In the genomic region with DNA sequence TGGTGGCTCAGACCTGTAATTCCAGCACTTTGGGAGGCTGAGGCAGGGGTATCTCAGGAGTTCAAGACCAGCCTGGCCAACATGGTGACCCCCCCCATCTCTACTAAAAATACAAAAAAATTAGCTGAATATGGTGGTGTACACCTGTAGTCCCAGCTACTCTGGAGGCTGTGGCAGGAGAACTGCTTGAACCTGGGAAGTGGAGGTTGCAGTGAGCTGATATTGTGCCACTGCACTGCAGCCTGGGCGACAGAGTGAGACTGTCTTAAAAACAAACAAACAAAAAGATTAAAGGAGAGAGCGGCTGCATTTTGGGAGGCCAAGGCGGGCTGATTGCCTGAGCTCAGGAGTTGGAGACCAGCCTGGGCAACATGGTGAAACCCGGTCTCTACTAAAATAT, we compare ENCODE assay signal across 11 cellular contexts. TPM values are rescaled to one million over a fixed set of nuclear protein-coding genes. Genes with fewer than 3 reads are reported as not detected.
DNase-seq lines count a peak whose midpoint lies in the region; ATAC-seq, FAIRE-seq and TF ChIP-seq lines count a peak whose summit lies in the region.
"Not testable (repeated sequence)": the region's sequence is repeated elsewhere in the genome, so short reads cannot be mapped to it uniquely, and the experiment has no call there.
"Had no signal": no experiment of that assay in that cellular context is flagged by ENCODE, and none has a peak within 500 bp of the region (broad histone marks: within the 10 kb centered on the region; RNA-seq: fewer than 3 reads in every experiment).

No MANE protein-coding gene starts in this region.

- peak overlapping the region; percentile 96 for H3K27ac Mint-ChIP-seq in CD4-positive, alpha-beta T cell
- H3K27ac Mint-ChIP-seq in activated CD4-positive, alpha-beta memory T cell treated with anti-CD3 and anti-CD28 coated beads, Interleukin-2, amount 10 ng/mL, durations not matched to agents 7 days and 5 days: peak overlapping the region; percentile 100
- not testable (repeated sequence) for H3K27ac Mint-ChIP-seq in mesothelial cell of epicardium

- H3K4me3 ChIP-seq in GM12878 (peak overlapping the region; percentile 79; the same call in 1 of the 2 replicates), spleen (peak overlapping the region in 1 of 8 donors; percentile 90)
- H3K4me3 ChIP-seq in aorta (ENCODE audit: low read length in 2 of 2): not testable (repeated sequence)

- RAD21 ChIA-PET in GM12878 (lab: Charles Lee; ENCODE audit: unreplicated experiment): interaction anchor here (5.0 to 22.4 kb wide), 4 partner anchors 15 to 59 kb away, joined by 35 to 473 read pairs (median 213); a partner anchor contains a TSS

- ATAC-seq in CD4-positive, alpha-beta T cell (ENCODE audit: poor library complexity); GM12878; aorta (ENCODE audit: low FRiP score): not testable (repeated sequence)

- CTCF ChIA-PET in CD4-positive, alpha-beta T cell (lab: Charles Lee): interaction anchor here (0.9 to 1.7 kb wide), 2 partner anchors 19 to 23 kb away, joined by 4 to 6 read pairs; no protein-coding TSS in a partner anchor
- CTCF ChIA-PET in RWPE1 (lab: Yijun Ruan, JAX) (interaction anchor here (0.7 kb wide), 1 partner anchor 141 kb away, joined by 4 read pairs; no protein-coding TSS in a partner anchor), GM12878 (lab: Yijun Ruan, JAX) (interaction anchor here (1.1 to 19.4 kb wide), 9 partner anchors 9 to 124 kb away, joined by 3 to 420 read pairs (median 8); a partner anchor contains a TSS)
- CTCF ChIA-PET in activated CD4-positive, alpha-beta memory T cell treated with anti-CD3 and anti-CD28 coated beads, Interleukin-2, amount 10 ng/mL, durations not matched to agents 7 days and 5 days (lab: Charles Lee): interaction anchor here (1.4 to 1.7 kb wide), 3 partner anchors 11 to 23 kb away, joined by 4 to 7 read pairs (median 5); no protein-coding TSS in a partner anchor

- not testable (repeated sequence) for H2AFZ ChIP-seq in GM12878 (ENCODE audit: control insufficient read depth, low read depth, low read length)

- peak overlapping the region; percentile 99 for H3K4me3 Mint-ChIP-seq in CD4-positive, alpha-beta T cell
- H3K4me3 Mint-ChIP-seq in activated CD4-positive, alpha-beta memory T cell treated with anti-CD3 and anti-CD28 coated beads, Interleukin-2, amount 10 ng/mL, durations not matched to agents 7 days and 5 days: peak overlapping the region; percentile 99
- H3K4me3 Mint-ChIP-seq in mesothelial cell of epicardium: peak overlapping the region; percentile 26

- not testable (repeated sequence) for TF ChIP-seq POLR2A in GM12878 (IDR thresholded peaks at IDR 0.05; ENCODE audit: low read depth, low read length); spleen (IDR thresholded peaks at IDR 0.05)

- peaks cover 50% of the 10 kb centered on the region for H3K79me2 ChIP-seq in GM12878 (ENCODE audit: control insufficient read depth, insufficient read depth, low read length)

- H3K4me1 Mint-ChIP-seq in CD4-positive, alpha-beta T cell (ENCODE audit: low read depth): peaks cover 82% of the 10 kb centered on the region
- peaks cover 67% of the 10 kb centered on the region for H3K4me1 Mint-ChIP-seq in activated CD4-positive, alpha-beta memory T cell treated with anti-CD3 and anti-CD28 coated beads, Interleukin-2, amount 10 ng/mL, durations not matched to agents 7 days and 5 days
- H3K4me1 Mint-ChIP-seq in mesothelial cell of epicardium: not testable (repeated sequence)

- FAIRE-seq in GM12878 (lab: Jason Lieb, UNC): peak; percentile 65

- H3K4me1 ChIP-seq in GM12878 (ENCODE audit: control insufficient read depth, insufficient read depth, low read length) (peaks cover 44% of the 10 kb centered on the region), spleen (peaks cover 50 to 97% (median 75%) of the 10 kb centered on the region in 6 donors)
- not testable (repeated sequence) for H3K4me1 ChIP-seq in aorta (ENCODE audit: control insufficient read depth in 1 of 2, insufficient read depth in 2 of 2, low read length in 2 of 2)

- in situ Hi-C loops in GM12878 (cut with MboI): not testable (repeated sequence)

- not testable (repeated sequence) for DNase-seq in CD4-positive, alpha-beta T cell; RWPE1 (ENCODE audit: low spot score); activated CD4-positive, alpha-beta memory T cell treated with anti-CD3 and anti-CD28 coated beads, Interleukin-2, amount 10 ng/mL, durations not matched to agents 7 days and 5 days; GM12878 (ENCODE audit: low read depth, low spot score); mesothelial cell of epicardium (ENCODE audit: low spot score in 2 of 2, unreplicated experiment in 2 of 2)
- peak; percentile 57 for DNase-seq in activated effector memory CD4-positive, alpha-beta T cell treated with anti-CD3 and anti-CD28 coated beads, Interleukin-2, amount 50 U/mL, for 16 hours
- DNase-seq in spleen (peak; percentile 15), aorta (peak; percentile 12 to 50)

- intact Hi-C loops in CD4-positive, alpha-beta T cell (cut with DNase I, micrococcal nuclease); GM12878 (cut with micrococcal nuclease; ENCODE audit: unreplicated experiment); spleen (cut with DNase I; ENCODE audit: low total_unique reads): not testable (repeated sequence)
- intact Hi-C loops in aorta (cut with DNase I): loop anchor here in 1 of 2 donors (5.0 kb wide), 1 partner anchor 55 kb away; a partner anchor contains a TSS

- H3K9me3 ChIP-seq in CD4-positive, alpha-beta T cell (ENCODE audit: control insufficient read depth, low read length); GM12878 (replicated peaks; ENCODE audit: control insufficient read depth, insufficient read depth, low read length); spleen; aorta (ENCODE audit: control insufficient read depth, low read length): not testable (repeated sequence)

- not testable (repeated sequence) for BruUV-seq in GM12878 (replicated peaks; lab: Mats Ljungman, UMichigan)

- TF ChIP-seq RAD21 in GM12878 (IDR thresholded peaks at IDR 0.05; ENCODE audit: insufficient read depth, low read depth, low read length): not testable (repeated sequence)

- H3K36me3 ChIP-seq in GM12878 (ENCODE audit: control insufficient read depth in 2 of 2, insufficient read depth in 2 of 2, low read length in 1 of 2); aorta (ENCODE audit: control insufficient read depth in 1 of 2, insufficient read depth in 2 of 2, low read length in 1 of 2): not testable (repeated sequence)
- H3K36me3 ChIP-seq in spleen: peaks cover 0 to 51% (median 2%) of the 10 kb centered on the region in 6 donors

- not testable (repeated sequence) for H3K27me3 Mint-ChIP-seq in CD4-positive, alpha-beta T cell; activated CD4-positive, alpha-beta memory T cell treated with anti-CD3 and anti-CD28 coated beads, Interleukin-2, amount 10 ng/mL, durations not matched to agents 7 days and 5 days
- peaks cover 62% of the 10 kb centered on the region for H3K27me3 Mint-ChIP-seq in mesothelial cell of epicardium (ENCODE audit: low read depth)

- H3K9me3 Mint-ChIP-seq in CD4-positive, alpha-beta T cell; activated CD4-positive, alpha-beta memory T cell treated with anti-CD3 and anti-CD28 coated beads, Interleukin-2, amount 10 ng/mL, durations not matched to agents 7 days and 5 days; mesothelial cell of epicardium: not testable (repeated sequence)

- TF ChIP-seq EP300 in GM12878 (IDR thresholded peaks at IDR 0.05; ENCODE audit: borderline replicate concordance in 1 of 2, control insufficient read depth in 1 of 2, low read depth in 2 of 2, low read length in 2 of 2): not testable (repeated sequence)

- H3K9ac ChIP-seq in GM12878 (ENCODE audit: control insufficient read depth, insufficient read depth, low read length): not testable (repeated sequence)

- not testable (repeated sequence) for TF ChIP-seq CTCF in CD4-positive, alpha-beta T cell (IDR thresholded peaks at IDR 0.05); RWPE1 (conservative IDR thresholded peaks at IDR 0.05; ENCODE audit: low read depth); GM12878 (IDR thresholded peaks at IDR 0.05 in 2 of 3, conservative IDR thresholded peaks at IDR 0.05 in 1 of 3; ENCODE audit: control insufficient read depth in 2 of 3, extremely low read depth in 1 of 3, insufficient read depth in 1 of 3, low read depth in 3 of 3, low read length in 3 of 3); mesothelial cell of epicardium (IDR thresholded peaks at IDR 0.05; ENCODE audit: unreplicated experiment); spleen (IDR thresholded peaks at IDR 0.05 in 8 of 11, conservative IDR thresholded peaks at IDR 0.05 in 3 of 11)

- 100% methylated on average over 4 of the region's 4 CpGs for WGBS in GM12878 (ENCODE audit: insufficient coverage, insufficient replicate concordance, low lambda C conversion rate, missing lambda C conversion rate)
- 84 to 93% (median 90%) methylated on average over 4 of the region's 4 CpGs for WGBS in spleen, 5 donors
- 93 to 95% methylated on average over 4 of the region's 4 CpGs for WGBS in aorta, 2 donors

- POLR2A ChIA-PET in CD4-positive, alpha-beta T cell (lab: Charles Lee): interaction anchor here (3.3 kb wide), 1 partner anchor 54 kb away, joined by 31 read pairs; a partner anchor contains a TSS
- POLR2A ChIA-PET in RWPE1 (lab: Yijun Ruan, JAX; ENCODE audit: low non-redundant PET): not testable (repeated sequence)
- POLR2A ChIA-PET in activated CD4-positive, alpha-beta memory T cell treated with anti-CD3 and anti-CD28 coated beads, Interleukin-2, amount 10 ng/mL, durations not matched to agents 7 days and 5 days (lab: Charles Lee): interaction anchor here (0.9 to 22.6 kb wide), 6 partner anchors 10 to 199 kb away, joined by 3 to 373 read pairs (median 14); a partner anchor contains a TSS
- POLR2A ChIA-PET in GM12878 (lab: Charles Lee): interaction anchor here (1.1 to 15.9 kb wide), 6 partner anchors 9 to 59 kb away, joined by 7 to 343 read pairs (median 86); no protein-coding TSS in a partner anchor

- H3K36me3 Mint-ChIP-seq in CD4-positive, alpha-beta T cell (ENCODE audit: low read depth): peaks cover 50% of the 10 kb centered on the region
- peaks cover 84% of the 10 kb centered on the region for H3K36me3 Mint-ChIP-seq in activated CD4-positive, alpha-beta memory T cell treated with anti-CD3 and anti-CD28 coated beads, Interleukin-2, amount 10 ng/mL, durations not matched to agents 7 days and 5 days (ENCODE audit: low read depth)
- H3K36me3 Mint-ChIP-seq in mesothelial cell of epicardium: not testable (repeated sequence)

- H3K27me3 ChIP-seq in CD4-positive, alpha-beta T cell (ENCODE audit: control insufficient read depth, insufficient read depth, low read length); GM12878 (replicated peaks in 1 of 2; ENCODE audit: control insufficient read depth in 2 of 2, insufficient read depth in 2 of 2, low read length in 1 of 2); spleen (replicated peaks in 1 of 7); aorta (ENCODE audit: control insufficient read depth in 1 of 2, insufficient read depth in 2 of 2, low read length in 1 of 2): not testable (repeated sequence)

- SMC1A ChIA-PET in GM12878 (lab: Charles Lee; ENCODE audit: uncharacterized antibody, unreplicated experiment): interaction anchor here (0.8 to 31.6 kb wide), 7 partner anchors 8 to 62 kb away, joined by 3 to 604 read pairs (median 24); a partner anchor contains a TSS

- H4K20me1 ChIP-seq in GM12878 (ENCODE audit: control insufficient read depth, insufficient read depth): not testable (repeated sequence)

- H3K27ac ChIP-seq in CD4-positive, alpha-beta T cell (ENCODE audit: low read depth, low read length): peak overlapping the region; percentile 33
- peak overlapping the region; percentile 68 for H3K27ac ChIP-seq in RWPE1
- H3K27ac ChIP-seq in GM12878 (ENCODE audit: control insufficient read depth, insufficient read depth); aorta (ENCODE audit: low read depth in 1 of 2, low read length in 2 of 2): not testable (repeated sequence)
- H3K27ac ChIP-seq in spleen: peak overlapping the region; percentile 56 to 96 (median 82)

- peak overlapping the region; percentile 0; the same call in 1 of the 2 replicates for H3K4me2 ChIP-seq in GM12878 (ENCODE audit: control insufficient read depth, insufficient read depth)

RNA-seq across cellular contexts. Expression of a gene that starts 2.4 kb away (rescaled TPM):
- 100 to 1,000 TPM; 424 to 434 TPM for total RNA-seq in CD4-positive, alpha-beta T cell
- 100 to 1,000 TPM; 259 to 263 TPM for total RNA-seq in activated CD4-positive, alpha-beta memory T cell treated with anti-CD3 and anti-CD28 coated beads, Interleukin-2, amount 10 ng/mL, durations not matched to agents 7 days and 5 days
- total RNA-seq in GM12878 (2013; cell fraction: nucleolus; rRNA removed): 626 and 671 TPM in 2 replicates
- total RNA-seq in GM12878 (2014; rRNA removed) (60.3 and 65.3 TPM in 2 replicates), GM12878 (2014; rRNA removed; fragmentation: Illumina TruSeq; extraction: Trizol) (49.2 and 54.3 TPM in 2 replicates), GM12878 (2021) (86.2 and 105 TPM in 2 replicates), mesothelial cell of epicardium (1.7 to 3.7 TPM (median 1.8 TPM) in 3 replicates), spleen (100 to 1,000 TPM; 206 to 401 (median 237) TPM), aorta (10 to 100 TPM; 49.3 to 82.9 TPM)
- polyA plus RNA-seq in GM12878 (2011; ENCODE audit: low read depth): 26.2 TPM
- polyA plus RNA-seq in GM12878 (2011; rRNA removed) (62.1 and 88.8 TPM in 2 replicates), GM12878 (2014; fragmentation: Illumina TruSeq; extraction: Trizol) (51.5 and 73.0 TPM in 2 replicates), GM12878 (2014; fragmentation: Nextera tagmentation; extraction: Ambion mirVana) (10 to 100 TPM; 13.1 to 14.2 TPM), GM12878 (2014; rRNA removed) (83.8 and 84.2 TPM in 2 replicates), GM12878 (2016; fragmentation: Nextera tagmentation; extraction: Ambion mirVana) (10 to 100 TPM; 43.7 to 49.1 TPM), spleen (100 to 1,000 TPM in 2 of 3 donors, 10 to 100 TPM in 1; 52.0 to 175 (median 161) TPM), aorta (10 to 100 TPM in 1 of 2 donors, 1 to 10 TPM in 1; 4.9 to 22.6 TPM)
- 73.8 and 102 TPM in 2 replicates for polyA plus RNA-seq in GM12878 (2011; cell fraction: cytosol; rRNA removed)
- 528 TPM in 2 replicates for polyA plus RNA-seq in GM12878 (2011; cell fraction: nucleus; rRNA removed)
- 39.6 and 49.1 TPM in 2 replicates for polyA plus RNA-seq in GM12878 (2012)
- 197 and 272 TPM in 2 replicates for polyA minus RNA-seq in GM12878 (2011; rRNA and poly(A)+ RNA removed)
- 42.9 and 54.2 TPM in 2 replicates for polyA minus RNA-seq in GM12878 (2011; cell fraction: cytosol; rRNA and poly(A)+ RNA removed)
- 281 and 428 TPM in 2 replicates for polyA minus RNA-seq in GM12878 (2011; cell fraction: nucleus; rRNA and poly(A)+ RNA removed)

RNA-seq across cellular contexts. Expression of a gene that starts 25.2 kb away (rescaled TPM):
- total RNA-seq in CD4-positive, alpha-beta T cell: not detected
- not detected for total RNA-seq in activated CD4-positive, alpha-beta memory T cell treated with anti-CD3 and anti-CD28 coated beads, Interleukin-2, amount 10 ng/mL, durations not matched to agents 7 days and 5 days
- total RNA-seq in GM12878 (2013; cell fraction: nucleolus; rRNA removed): 2.0 and 2.9 TPM in 2 replicates
- 1.9 and 2.3 TPM in 2 replicates for total RNA-seq in GM12878 (2014; rRNA removed)
- 1.2 and 1.3 TPM in 2 replicates for total RNA-seq in GM12878 (2014; rRNA removed; fragmentation: Illumina TruSeq; extraction: Trizol)
- 0.77 and 1.4 TPM in 2 replicates for total RNA-seq in GM12878 (2021)
- 0.92 TPM for polyA plus RNA-seq in GM12878 (2011; ENCODE audit: low read depth)
- 4.5 and 6.4 TPM in 2 replicates for polyA plus RNA-seq in GM12878 (2011; rRNA removed)
- polyA plus RNA-seq in GM12878 (2011; cell fraction: cytosol; rRNA removed): 4.8 and 5.3 TPM in 2 replicates
- polyA plus RNA-seq in GM12878 (2011; cell fraction: nucleus; rRNA removed): 2.6 and 3.7 TPM in 2 replicates
- polyA plus RNA-seq in GM12878 (2012): 1.2 and 2.1 TPM in 2 replicates
- polyA plus RNA-seq in GM12878 (2014; fragmentation: Illumina TruSeq; extraction: Trizol): 0.90 and 1.2 TPM in 2 replicates
- polyA plus RNA-seq in GM12878 (2014; fragmentation: Nextera tagmentation; extraction: Ambion mirVana): 1 to 10 TPM; 2.4 to 2.9 TPM
- 1.4 and 1.5 TPM in 2 replicates for polyA plus RNA-seq in GM12878 (2014; rRNA removed)
- 1 to 10 TPM; 2.3 to 2.9 TPM for polyA plus RNA-seq in GM12878 (2016; fragmentation: Nextera tagmentation; extraction: Ambion mirVana)
- 3.1 and 3.4 TPM in 2 replicates for polyA minus RNA-seq in GM12878 (2011; rRNA and poly(A)+ RNA removed)
- polyA minus RNA-seq in GM12878 (2011; cell fraction: cytosol; rRNA and poly(A)+ RNA removed): 0.94 and 1.3 TPM in 2 replicates
- 0.85 and 0.96 TPM in 2 replicates for polyA minus RNA-seq in GM12878 (2011; cell fraction: nucleus; rRNA and poly(A)+ RNA removed)
- 0.13 TPM in 1 of 3 replicates, not detected in the others for total RNA-seq in mesothelial cell of epicardium
- total RNA-seq in spleen: 10 to 100 TPM; 15.4 to 73.8 (median 34.5) TPM
- 10 to 100 TPM in 1 of 3 donors, 1 to 10 TPM in 2; 7.6 to 13.8 (median 9.8) TPM for polyA plus RNA-seq in spleen
- total RNA-seq in aorta: 1 to 10 TPM in 1 of 2 donors, under 1 TPM in 1; 0.49 to 1.3 TPM
- not detected for polyA plus RNA-seq in aorta
- total RNA-seq: LHCN-M2, PC-3 had no signal
- polyA plus RNA-seq: A549 had no signal

RNA-seq across cellular contexts. Expression of a gene that starts 55.0 kb away (rescaled TPM):
- 100 to 1,000 TPM; 217 to 227 TPM for total RNA-seq in CD4-positive, alpha-beta T cell
- 100 to 1,000 TPM; 166 to 171 TPM for total RNA-seq in activated CD4-positive, alpha-beta memory T cell treated with anti-CD3 and anti-CD28 coated beads, Interleukin-2, amount 10 ng/mL, durations not matched to agents 7 days and 5 days
- 346 and 347 TPM in 2 replicates for total RNA-seq in GM12878 (2013; cell fraction: nucleolus; rRNA removed)
- 69.9 and 80.4 TPM in 2 replicates for total RNA-seq in GM12878 (2014; rRNA removed)
- total RNA-seq in GM12878 (2014; rRNA removed; fragmentation: Illumina TruSeq; extraction: Trizol): 102 and 107 TPM in 2 replicates
- 129 and 143 TPM in 2 replicates for total RNA-seq in GM12878 (2021)
- polyA plus RNA-seq in GM12878 (2011; ENCODE audit: low read depth): 132 TPM
- 119 and 178 TPM in 2 replicates for polyA plus RNA-seq in GM12878 (2011; rRNA removed)
- 111 and 123 TPM in 2 replicates for polyA plus RNA-seq in GM12878 (2011; cell fraction: cytosol; rRNA removed)
- 83.2 and 124 TPM in 2 replicates for polyA plus RNA-seq in GM12878 (2011; cell fraction: nucleus; rRNA removed)
- 141 and 168 TPM in 2 replicates for polyA plus RNA-seq in GM12878 (2012)
- polyA plus RNA-seq in GM12878 (2014; fragmentation: Illumina TruSeq; extraction: Trizol): 138 and 149 TPM in 2 replicates
- polyA plus RNA-seq in GM12878 (2014; fragmentation: Nextera tagmentation; extraction: Ambion mirVana): 10 to 100 TPM; 32.6 to 68.1 TPM
- 99.0 and 129 TPM in 2 replicates for polyA plus RNA-seq in GM12878 (2014; rRNA removed)
- polyA plus RNA-seq in GM12878 (2016; fragmentation: Nextera tagmentation; extraction: Ambion mirVana): 100 to 1,000 TPM; 204 to 212 TPM
- polyA minus RNA-seq in GM12878 (2011; rRNA and poly(A)+ RNA removed): 110 and 134 TPM in 2 replicates
- 46.4 and 58.4 TPM in 2 replicates for polyA minus RNA-seq in GM12878 (2011; cell fraction: cytosol; rRNA and poly(A)+ RNA removed)
- polyA minus RNA-seq in GM12878 (2011; cell fraction: nucleus; rRNA and poly(A)+ RNA removed): 93.1 and 103 TPM in 2 replicates
- 77.4 to 80.5 TPM (median 79.8 TPM) in 3 replicates for total RNA-seq in mesothelial cell of epicardium
- 100 to 1,000 TPM; 162 to 370 (median 205) TPM for total RNA-seq in spleen
- 100 to 1,000 TPM in 1 of 3 donors, 10 to 100 TPM in 2; 84.1 to 105 (median 92.5) TPM for polyA plus RNA-seq in spleen
- total RNA-seq in aorta: 100 to 1,000 TPM; 152 to 173 TPM
- polyA plus RNA-seq in aorta: 10 to 100 TPM; 52.5 to 64.1 TPM

Comparison
In these comparisons a context has a peak if more than half of its experiments do, and no peak if none do; other contexts are left out.
1. H3K4me3 Mint-ChIP-seq: peak in every context shown above with its lines; median percentile 99 in CD4-positive, alpha-beta T cell; 99 in activated CD4-positive, alpha-beta memory T cell treated with anti-CD3 and anti-CD28 coated beads, Interleukin-2, amount 10 ng/mL, durations not matched to agents 7 days and 5 days; 26 in mesothelial cell of epicardium.
2. RNA of a gene that starts 2.4 kb away (total RNA-seq): 424 to 434 TPM in CD4-positive, alpha-beta T cell, 259 to 263 TPM in activated CD4-positive, alpha-beta memory T cell treated with anti-CD3 and anti-CD28 coated beads, Interleukin-2, amount 10 ng/mL, durations not matched to agents 7 days and 5 days, 206 to 401 TPM in spleen, 49.3 to 82.9 TPM in aorta and 49.2 to 671 TPM in GM12878; 1.7 to 3.7 TPM in mesothelial cell of epicardium; every median in the first group is over 10 times any median in the second.
3. RNA of a gene that starts 25.2 kb away (total RNA-seq): 15.4 to 73.8 TPM in spleen; 0.77 to 2.9 TPM in GM12878, 0.49 to 1.3 TPM in aorta, 0.13 TPM in mesothelial cell of epicardium, not detected in activated CD4-positive, alpha-beta memory T cell treated with anti-CD3 and anti-CD28 coated beads, Interleukin-2, amount 10 ng/mL, durations not matched to agents 7 days and 5 days and not detected in CD4-positive, alpha-beta T cell; every median in the first group is over 4 times any median in the second.